ENCODE assay signal across 21 cellular contexts in the genomic region with DNA sequence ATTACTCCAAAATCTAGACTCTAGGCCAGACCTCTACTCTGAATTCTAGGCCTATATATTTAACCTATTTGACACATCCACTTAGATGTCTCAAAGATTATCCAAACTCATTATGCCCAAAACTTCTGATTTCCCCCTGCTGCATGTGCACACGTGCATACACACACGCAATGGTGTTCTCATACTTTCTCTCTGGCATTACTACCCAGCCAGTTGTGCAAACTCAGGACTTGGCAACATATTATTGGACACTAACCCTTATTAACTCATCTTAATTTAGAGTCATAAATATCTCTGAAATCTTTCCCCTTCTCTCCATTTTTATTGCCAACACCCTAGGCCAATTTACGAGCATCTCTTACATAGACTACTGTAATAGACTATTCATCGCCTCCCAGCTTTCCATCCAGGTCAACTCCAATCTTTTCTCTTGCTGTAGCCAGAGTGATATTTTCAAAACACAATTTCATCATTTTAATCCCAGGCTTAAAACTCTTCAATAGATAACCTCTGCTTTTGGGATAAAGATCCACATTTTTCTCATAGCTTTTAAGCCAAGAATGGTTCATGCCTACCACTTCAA.
A peak's percentile ranks its signal among the peaks of the same experiment; 100 is the strongest.
DNase-seq lines count a peak whose midpoint lies in the region; ATAC-seq and TF ChIP-seq lines count a peak whose summit lies in the region.
"Had no signal": no experiment of that assay in that cellular context is flagged by ENCODE, and none has a peak within 500 bp of the region (broad histone marks: within the 10 kb centered on the region; RNA-seq: fewer than 3 reads in every experiment).

No MANE protein-coding gene starts in this region.

- H3T11ph ChIP-seq in H9 (ENCODE audit: low read length): no peak overlapping the region

- H3K9ac ChIP-seq in H9 (ENCODE audit: extremely low read depth, insufficient read length, low read length): no peak overlapping the region
- H3K9ac ChIP-seq: GM23248 had no signal

- no peak overlapping the region for H3K27ac Mint-ChIP-seq in H9
- H3K27ac Mint-ChIP-seq: CD4-positive, alpha-beta memory T cell had no signal

- no peak overlapping the region for H3K14ac ChIP-seq in H9 (ENCODE audit: insufficient read depth, low read length)

- no peak overlapping the region for H2BK15ac ChIP-seq in H9 (ENCODE audit: low read depth, low read length)

- no CpG with 5 or more reads among the region's 4 CpGs for WGBS in H9 (ENCODE audit: extremely low coverage, insufficient read length, low lambda C conversion rate)

- H3K9me3 ChIP-seq in right atrium auricular region (no peaks in the 10 kb centered on the region), left ventricle myocardium inferior (replicated peaks) (no peaks in the 10 kb centered on the region), H9 (ENCODE audit: control insufficient read depth, low read depth, low read length) (no peaks in the 10 kb centered on the region)
- H3K9me3 ChIP-seq: A549 had no signal

- H3K27ac ChIP-seq in right atrium auricular region: no peak overlapping the region
- peak overlapping the region; percentile 30 for H3K27ac ChIP-seq in left ventricle myocardium inferior (replicated peaks)
- H3K27ac ChIP-seq in H9 (ENCODE audit: insufficient read length, low read depth, low read length): no peak overlapping the region
- H3K27ac ChIP-seq: A549, GM23248 had no signal

- peaks cover 0 to 2% of the 10 kb centered on the region in 2 experiments; a peak in 3 of 5 replicates for H3K9me3 Mint-ChIP-seq in H9
- H3K9me3 Mint-ChIP-seq: CD4-positive, alpha-beta memory T cell had no signal

- H3K4me3 ChIP-seq in right atrium auricular region: no peak overlapping the region
- H3K4me3 ChIP-seq in left ventricle myocardium inferior: no peak overlapping the region
- H3K4me3 ChIP-seq: A549, GM23248 had no signal

- in situ Hi-C loops in KBM-7 (cut with MboI; ENCODE audit: low pct_unique_long_range_greater_than_20kb, low sequenced_read_pairs): no loop called here

- H3K23ac ChIP-seq in H9 (ENCODE audit: insufficient read length, low read depth, low read length): no peak overlapping the region

- no peak overlapping the region for H2AK5ac ChIP-seq in H9 (ENCODE audit: insufficient read length, low read length)

- H3K27me3 ChIP-seq in right atrium auricular region: no peaks in the 10 kb centered on the region
- no peaks in the 10 kb centered on the region for H3K27me3 ChIP-seq in left ventricle myocardium inferior (ENCODE audit: low read depth)
- no peaks in the 10 kb centered on the region for H3K27me3 ChIP-seq in H9 (ENCODE audit: insufficient read depth, low read length)

- H2BK120ac ChIP-seq in H9 (ENCODE audit: low read depth, low read length, poor library complexity, severe bottlenecking): no peak overlapping the region

- no peak overlapping the region for H2BK12ac ChIP-seq in H9 (ENCODE audit: insufficient read length, low read depth, low read length)

- no peak overlapping the region for H3K4me3 Mint-ChIP-seq in H9
- H3K4me3 Mint-ChIP-seq: CD4-positive, alpha-beta memory T cell had no signal

- no peaks in the 10 kb centered on the region for H3K79me1 ChIP-seq in H9 (ENCODE audit: insufficient read depth, low read depth, low read length, poor library complexity, severe bottlenecking)

- H3K79me2 ChIP-seq in H9 (ENCODE audit: insufficient read depth, low read length): no peaks in the 10 kb centered on the region

- H2AFZ ChIP-seq in H9 (ENCODE audit: low read length): no peak overlapping the region
- H2AFZ ChIP-seq: GM23248 had no signal

- no peaks in the 10 kb centered on the region for H3K27me3 Mint-ChIP-seq in H9 (ENCODE audit: low read depth)

- H4K91ac ChIP-seq in H9 (ENCODE audit: insufficient read length, low read depth, low read length): no peak overlapping the region

- H2BK5ac ChIP-seq in H9 (ENCODE audit: insufficient read length, low read length): no peak overlapping the region

- H4K8ac ChIP-seq in H9 (replicated peaks; ENCODE audit: insufficient read length, low read depth, low read length): no peak overlapping the region

- H3K36me3 ChIP-seq in right atrium auricular region: no peaks in the 10 kb centered on the region
- no peaks in the 10 kb centered on the region for H3K36me3 ChIP-seq in left ventricle myocardium inferior

- H3K23me2 ChIP-seq in H9 (ENCODE audit: insufficient read length, low read depth, low read length, poor library complexity, severe bottlenecking): no peaks in the 10 kb centered on the region

- DNase-seq in Right ventricle myocardium superior (no peak), right atrium auricular region (ENCODE audit: low spot score) (no peak), left ventricle myocardium inferior (no peak), sciatic nerve (ENCODE audit: low spot score) (no peak), H9 (no peak), KBM-7 (no peak)
- DNase-seq: 8988T; ACHN; AML-193; C1 segment of cervical spinal cord; Calu3; CD4-positive, alpha-beta memory T cell; COR-L47; DMS53; DMS79 treated with DMSO at 0.1 percent for 48 hours; GF-D8; GM23248; H7 had no signal

- H3K4me2 ChIP-seq in H9 (ENCODE audit: insufficient read depth, insufficient read length, low read length): no peak overlapping the region
- H3K4me2 ChIP-seq: A549 had no signal

- peaks cover 0 to 6% (median 5%) of the 10 kb centered on the region in 3 experiments; a peak in 5 of 7 replicates for H3K36me3 Mint-ChIP-seq in H9 (ENCODE audit: insufficient read depth in 1 of 3, low read depth in 3 of 3)
- H3K36me3 Mint-ChIP-seq: CD4-positive, alpha-beta memory T cell had no signal

- no peak overlapping the region for H3K56ac ChIP-seq in H9 (ENCODE audit: insufficient read length, low read depth, low read length)

- no peak overlapping the region for H3K4ac ChIP-seq in H9 (ENCODE audit: low read depth, low read length)

- intact Hi-C loops in Right ventricle myocardium superior (cut with DNase I) (no loop called here), left ventricle myocardium inferior (cut with micrococcal nuclease) (no loop called here), sciatic nerve (cut with DNase I) (no loop called here)

- H4K5ac ChIP-seq in H9 (ENCODE audit: insufficient read length, low read depth, low read length): no peak overlapping the region

- peaks cover 0 to 3% of the 10 kb centered on the region in 2 experiments; a peak in 1 of 4 replicates for H3K4me1 Mint-ChIP-seq in H9
- H3K4me1 Mint-ChIP-seq: CD4-positive, alpha-beta memory T cell had no signal

- ATAC-seq in Right ventricle myocardium superior (ENCODE audit: poor library complexity): peak; percentile 67
- peak; percentile 41 for ATAC-seq in sciatic nerve
- no peak for ATAC-seq in GM18909 (IDR thresholded peaks at IDR 0.05; ENCODE audit: poor library complexity, unreplicated experiment)
- ATAC-seq: A549, HCT116 had no signal

- no peak overlapping the region for H2BK20ac ChIP-seq in H9 (ENCODE audit: low read depth, low read length, poor library complexity, severe bottlenecking)

- H3K18ac ChIP-seq in H9 (ENCODE audit: insufficient read length, low read depth, low read length): no peak overlapping the region

- no peaks in the 10 kb centered on the region for H4K20me1 ChIP-seq in H9 (ENCODE audit: control insufficient read depth, insufficient read depth, insufficient read length)

- TF ChIP-seq CTCF in right atrium auricular region (IDR thresholded peaks at IDR 0.05) (no peak), left ventricle myocardium inferior (IDR thresholded peaks at IDR 0.05; ENCODE audit: borderline replicate concordance) (no peak), H9 (conservative IDR thresholded peaks at IDR 0.05) (no peak)

- no peaks in the 10 kb centered on the region for H3K4me1 ChIP-seq in right atrium auricular region
- H3K4me1 ChIP-seq in left ventricle myocardium inferior: peaks cover 3% of the 10 kb centered on the region
- H3K4me1 ChIP-seq in H9 (ENCODE audit: insufficient read depth, low read length): no peaks in the 10 kb centered on the region
